ENCODE assay signal across 10 cellular contexts in genomic region chr17:47250855-47251254, GRCh38. TPM values are rescaled to one million over a fixed set of nuclear protein-coding genes. Genes with fewer than 3 reads are reported as not detected.
"Had no signal": no experiment of that assay in that cellular context is flagged by ENCODE, and none has a peak within 500 bp of the region (broad histone marks: within the 10 kb centered on the region; RNA-seq: fewer than 3 reads in every experiment).

No MANE protein-coding gene starts in this region.

- H2AFZ ChIP-seq: GM23338 had no signal

- H3K27ac Mint-ChIP-seq: GM23338, H9, HFFc6, IgD-negative memory B cell had no signal

- H3K9me3 Mint-ChIP-seq: HFFc6, IgD-negative memory B cell had no signal

- ATAC-seq: HepG2 had no signal

- H3K4me3 ChIP-seq: GM23338 had no signal

- DNase-seq: H9, HCEC 1CT, HFFc6 had no signal

- FAIRE-seq: H1, H54, HepG2 had no signal

- H3K27ac ChIP-seq: HL-60 had no signal

- H3K4me3 Mint-ChIP-seq: GM23338, H9, HFFc6, IgD-negative memory B cell had no signal

RNA-seq across cellular contexts. Expression of gene ITGB3, which starts 2.8 kb away (rescaled TPM):
- total RNA-seq: H9 had no signal

RNA-seq across cellular contexts. Expression of gene MYL4, which starts 41.7 kb away (rescaled TPM):
- total RNA-seq: GM23338, H1, HepG2, HFFc6, HT1080 had no signal
